2 cellular contexts compared by ENCODE assay signal in genomic region chr14:79103764-79104163, GRCh38.
TF ChIP-seq lines count a peak whose summit lies in the region.

No MANE protein-coding gene starts in this region.

TF ChIP-seq in HepG2, 621 proteins besides CTCF, POLR2A, EP300 and RAD21 (continued from another document):
- TF ChIP-seq, protein P1, sequence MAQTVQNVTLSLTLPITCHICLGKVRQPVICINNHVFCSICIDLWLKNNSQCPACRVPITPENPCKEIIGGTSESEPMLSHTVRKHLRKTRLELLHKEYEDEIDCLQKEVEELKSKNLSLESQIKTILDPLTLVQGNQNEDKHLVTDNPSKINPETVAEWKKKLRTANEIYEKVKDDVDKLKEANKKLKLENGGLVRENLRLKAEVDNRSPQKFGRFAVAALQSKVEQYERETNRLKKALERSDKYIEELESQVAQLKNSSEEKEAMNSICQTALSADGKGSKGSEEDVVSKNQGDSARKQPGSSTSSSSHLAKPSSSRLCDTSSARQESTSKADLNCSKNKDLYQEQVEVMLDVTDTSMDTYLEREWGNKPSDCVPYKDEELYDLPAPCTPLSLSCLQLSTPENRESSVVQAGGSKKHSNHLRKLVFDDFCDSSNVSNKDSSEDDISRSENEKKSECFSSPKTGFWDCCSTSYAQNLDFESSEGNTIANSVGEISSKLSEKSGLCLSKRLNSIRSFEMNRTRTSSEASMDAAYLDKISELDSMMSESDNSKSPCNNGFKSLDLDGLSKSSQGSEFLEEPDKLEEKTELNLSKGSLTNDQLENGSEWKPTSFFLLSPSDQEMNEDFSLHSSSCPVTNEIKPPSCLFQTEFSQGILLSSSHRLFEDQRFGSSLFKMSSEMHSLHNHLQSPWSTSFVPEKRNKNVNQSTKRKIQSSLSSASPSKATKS (CRISPR knock-in tag; IDR thresholded peaks at IDR 0.05): no peak
- peak; percentile 93 for TF ChIP-seq MNT (IDR thresholded peaks at IDR 0.05)
TF ChIP-seq in HepG2: peak in this region for 1.

TF ChIP-seq in WTC11, 78 proteins besides CTCF, POLR2A, EP300 and RAD21 (continued from another document):
- TF ChIP-seq, protein P2, sequence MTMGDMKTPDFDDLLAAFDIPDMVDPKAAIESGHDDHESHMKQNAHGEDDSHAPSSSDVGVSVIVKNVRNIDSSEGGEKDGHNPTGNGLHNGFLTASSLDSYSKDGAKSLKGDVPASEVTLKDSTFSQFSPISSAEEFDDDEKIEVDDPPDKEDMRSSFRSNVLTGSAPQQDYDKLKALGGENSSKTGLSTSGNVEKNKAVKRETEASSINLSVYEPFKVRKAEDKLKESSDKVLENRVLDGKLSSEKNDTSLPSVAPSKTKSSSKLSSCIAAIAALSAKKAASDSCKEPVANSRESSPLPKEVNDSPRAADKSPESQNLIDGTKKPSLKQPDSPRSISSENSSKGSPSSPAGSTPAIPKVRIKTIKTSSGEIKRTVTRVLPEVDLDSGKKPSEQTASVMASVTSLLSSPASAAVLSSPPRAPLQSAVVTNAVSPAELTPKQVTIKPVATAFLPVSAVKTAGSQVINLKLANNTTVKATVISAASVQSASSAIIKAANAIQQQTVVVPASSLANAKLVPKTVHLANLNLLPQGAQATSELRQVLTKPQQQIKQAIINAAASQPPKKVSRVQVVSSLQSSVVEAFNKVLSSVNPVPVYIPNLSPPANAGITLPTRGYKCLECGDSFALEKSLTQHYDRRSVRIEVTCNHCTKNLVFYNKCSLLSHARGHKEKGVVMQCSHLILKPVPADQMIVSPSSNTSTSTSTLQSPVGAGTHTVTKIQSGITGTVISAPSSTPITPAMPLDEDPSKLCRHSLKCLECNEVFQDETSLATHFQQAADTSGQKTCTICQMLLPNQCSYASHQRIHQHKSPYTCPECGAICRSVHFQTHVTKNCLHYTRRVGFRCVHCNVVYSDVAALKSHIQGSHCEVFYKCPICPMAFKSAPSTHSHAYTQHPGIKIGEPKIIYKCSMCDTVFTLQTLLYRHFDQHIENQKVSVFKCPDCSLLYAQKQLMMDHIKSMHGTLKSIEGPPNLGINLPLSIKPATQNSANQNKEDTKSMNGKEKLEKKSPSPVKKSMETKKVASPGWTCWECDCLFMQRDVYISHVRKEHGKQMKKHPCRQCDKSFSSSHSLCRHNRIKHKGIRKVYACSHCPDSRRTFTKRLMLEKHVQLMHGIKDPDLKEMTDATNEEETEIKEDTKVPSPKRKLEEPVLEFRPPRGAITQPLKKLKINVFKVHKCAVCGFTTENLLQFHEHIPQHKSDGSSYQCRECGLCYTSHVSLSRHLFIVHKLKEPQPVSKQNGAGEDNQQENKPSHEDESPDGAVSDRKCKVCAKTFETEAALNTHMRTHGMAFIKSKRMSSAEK (CRISPR knock-in tag; IDR thresholded peaks at IDR 0.05; ENCODE audit: borderline replicate concordance): no peak
- TF ChIP-seq ZNF423 (CRISPR knock-in tag; IDR thresholded peaks at IDR 0.05): no peak
- TF ChIP-seq SOX15 (CRISPR knock-in tag; IDR thresholded peaks at IDR 0.05): no peak
- no peak for TF ChIP-seq ELF4 (CRISPR knock-in tag; IDR thresholded peaks at IDR 0.05; ENCODE audit: low read depth)
- TF ChIP-seq, protein P3, sequence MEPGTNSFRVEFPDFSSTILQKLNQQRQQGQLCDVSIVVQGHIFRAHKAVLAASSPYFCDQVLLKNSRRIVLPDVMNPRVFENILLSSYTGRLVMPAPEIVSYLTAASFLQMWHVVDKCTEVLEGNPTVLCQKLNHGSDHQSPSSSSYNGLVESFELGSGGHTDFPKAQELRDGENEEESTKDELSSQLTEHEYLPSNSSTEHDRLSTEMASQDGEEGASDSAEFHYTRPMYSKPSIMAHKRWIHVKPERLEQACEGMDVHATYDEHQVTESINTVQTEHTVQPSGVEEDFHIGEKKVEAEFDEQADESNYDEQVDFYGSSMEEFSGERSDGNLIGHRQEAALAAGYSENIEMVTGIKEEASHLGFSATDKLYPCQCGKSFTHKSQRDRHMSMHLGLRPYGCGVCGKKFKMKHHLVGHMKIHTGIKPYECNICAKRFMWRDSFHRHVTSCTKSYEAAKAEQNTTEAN (CRISPR knock-in tag; IDR thresholded peaks at IDR 0.05): no peak
- no peak for TF ChIP-seq TEAD4 (CRISPR knock-in tag; IDR thresholded peaks at IDR 0.05)
- no peak for TF ChIP-seq MXD4 (CRISPR knock-in tag; IDR thresholded peaks at IDR 0.05; ENCODE audit: borderline replicate concordance)
- TF ChIP-seq TCF7 (CRISPR knock-in tag; IDR thresholded peaks at IDR 0.05; ENCODE audit: low read depth): no peak
- TF ChIP-seq PRRX2 (CRISPR knock-in tag; IDR thresholded peaks at IDR 0.05): no peak
